Comparison of ENCODE assay signal across 3 cellular contexts in the genomic region with DNA sequence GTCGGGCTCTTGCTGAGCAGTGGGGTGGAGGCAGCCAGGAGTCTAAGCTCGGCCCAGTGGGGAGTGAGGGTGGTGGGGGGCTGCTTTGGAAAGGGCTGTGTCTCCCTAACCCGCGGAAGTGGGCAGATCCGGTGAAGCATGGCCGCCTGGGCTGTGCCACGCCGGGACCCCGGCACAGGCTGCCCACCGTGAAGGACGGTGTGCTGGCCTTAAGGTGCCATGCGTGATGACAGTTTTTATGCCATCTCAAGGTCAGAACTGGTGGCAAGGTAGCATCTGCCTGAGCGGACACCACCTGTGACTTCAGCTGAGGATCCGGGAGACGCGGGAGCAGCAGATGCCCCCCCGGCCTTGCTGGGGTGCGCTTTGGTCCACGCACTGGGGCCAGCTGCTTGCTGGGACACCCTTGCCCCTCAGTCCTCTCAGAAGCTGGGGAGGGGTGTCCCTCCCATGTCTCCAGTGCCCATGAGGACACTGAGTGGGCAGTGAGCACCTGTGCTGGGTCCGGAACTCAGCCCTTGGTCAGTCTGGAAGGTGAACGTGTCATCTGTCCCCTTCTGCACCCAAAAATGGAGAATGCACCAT.
TF ChIP-seq lines count a peak whose summit lies in the region.

No MANE protein-coding gene starts in this region.

TF ChIP-seq in SK-N-SH, 30 proteins besides CTCF, POLR2A, EP300 and RAD21:
- TF ChIP-seq RXRA (IDR thresholded peaks at IDR 0.05; ENCODE audit: borderline replicate concordance, low read depth) (no peak), FOSL2 (IDR thresholded peaks at IDR 0.05; ENCODE audit: borderline replicate concordance, low read depth) (no peak), USF2 (IDR thresholded peaks at IDR 0.05; ENCODE audit: borderline replicate concordance, low read depth, low read length) (no peak), NRF1 (IDR thresholded peaks at IDR 0.05; ENCODE audit: low read depth, low read length) (no peak), NFIC (IDR thresholded peaks at IDR 0.05; ENCODE audit: borderline replicate concordance) (no peak), MEF2A (IDR thresholded peaks at IDR 0.05; ENCODE audit: borderline replicate concordance, low read depth) (no peak), MXI1 (IDR thresholded peaks at IDR 0.05; ENCODE audit: low read depth, low read length) (no peak)
- TF ChIP-seq, protein P1, sequence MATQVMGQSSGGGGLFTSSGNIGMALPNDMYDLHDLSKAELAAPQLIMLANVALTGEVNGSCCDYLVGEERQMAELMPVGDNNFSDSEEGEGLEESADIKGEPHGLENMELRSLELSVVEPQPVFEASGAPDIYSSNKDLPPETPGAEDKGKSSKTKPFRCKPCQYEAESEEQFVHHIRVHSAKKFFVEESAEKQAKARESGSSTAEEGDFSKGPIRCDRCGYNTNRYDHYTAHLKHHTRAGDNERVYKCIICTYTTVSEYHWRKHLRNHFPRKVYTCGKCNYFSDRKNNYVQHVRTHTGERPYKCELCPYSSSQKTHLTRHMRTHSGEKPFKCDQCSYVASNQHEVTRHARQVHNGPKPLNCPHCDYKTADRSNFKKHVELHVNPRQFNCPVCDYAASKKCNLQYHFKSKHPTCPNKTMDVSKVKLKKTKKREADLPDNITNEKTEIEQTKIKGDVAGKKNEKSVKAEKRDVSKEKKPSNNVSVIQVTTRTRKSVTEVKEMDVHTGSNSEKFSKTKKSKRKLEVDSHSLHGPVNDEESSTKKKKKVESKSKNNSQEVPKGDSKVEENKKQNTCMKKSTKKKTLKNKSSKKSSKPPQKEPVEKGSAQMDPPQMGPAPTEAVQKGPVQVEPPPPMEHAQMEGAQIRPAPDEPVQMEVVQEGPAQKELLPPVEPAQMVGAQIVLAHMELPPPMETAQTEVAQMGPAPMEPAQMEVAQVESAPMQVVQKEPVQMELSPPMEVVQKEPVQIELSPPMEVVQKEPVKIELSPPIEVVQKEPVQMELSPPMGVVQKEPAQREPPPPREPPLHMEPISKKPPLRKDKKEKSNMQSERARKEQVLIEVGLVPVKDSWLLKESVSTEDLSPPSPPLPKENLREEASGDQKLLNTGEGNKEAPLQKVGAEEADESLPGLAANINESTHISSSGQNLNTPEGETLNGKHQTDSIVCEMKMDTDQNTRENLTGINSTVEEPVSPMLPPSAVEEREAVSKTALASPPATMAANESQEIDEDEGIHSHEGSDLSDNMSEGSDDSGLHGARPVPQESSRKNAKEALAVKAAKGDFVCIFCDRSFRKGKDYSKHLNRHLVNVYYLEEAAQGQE (IDR thresholded peaks at IDR 0.05; ENCODE audit: low read depth, low read length): no peak

TF ChIP-seq in SK-N-SH treated with all-trans-retinoic acid at 6 μM for 48 hours, 23 proteins besides CTCF, POLR2A, EP300 and RAD21:
- TF ChIP-seq ESRRG (CRISPR knock-in tag; IDR thresholded peaks at IDR 0.05) (no peak), SNAI2 (CRISPR knock-in tag; IDR thresholded peaks at IDR 0.05) (no peak), ZC3H10 (CRISPR knock-in tag; IDR thresholded peaks at IDR 0.05) (no peak), ZFP30 (CRISPR knock-in tag; IDR thresholded peaks at IDR 0.05) (no peak), ZNF565 (CRISPR knock-in tag; conservative IDR thresholded peaks at IDR 0.05; ENCODE audit: low read depth) (no peak), PPARA (CRISPR knock-in tag; IDR thresholded peaks at IDR 0.05; ENCODE audit: borderline replicate concordance) (no peak), GLIS3 (CRISPR knock-in tag; IDR thresholded peaks at IDR 0.05) (no peak), ISL1 (CRISPR knock-in tag; IDR thresholded peaks at IDR 0.05) (no peak), OSR1 (CRISPR knock-in tag; IDR thresholded peaks at IDR 0.05) (no peak)
- TF ChIP-seq, protein P2, sequence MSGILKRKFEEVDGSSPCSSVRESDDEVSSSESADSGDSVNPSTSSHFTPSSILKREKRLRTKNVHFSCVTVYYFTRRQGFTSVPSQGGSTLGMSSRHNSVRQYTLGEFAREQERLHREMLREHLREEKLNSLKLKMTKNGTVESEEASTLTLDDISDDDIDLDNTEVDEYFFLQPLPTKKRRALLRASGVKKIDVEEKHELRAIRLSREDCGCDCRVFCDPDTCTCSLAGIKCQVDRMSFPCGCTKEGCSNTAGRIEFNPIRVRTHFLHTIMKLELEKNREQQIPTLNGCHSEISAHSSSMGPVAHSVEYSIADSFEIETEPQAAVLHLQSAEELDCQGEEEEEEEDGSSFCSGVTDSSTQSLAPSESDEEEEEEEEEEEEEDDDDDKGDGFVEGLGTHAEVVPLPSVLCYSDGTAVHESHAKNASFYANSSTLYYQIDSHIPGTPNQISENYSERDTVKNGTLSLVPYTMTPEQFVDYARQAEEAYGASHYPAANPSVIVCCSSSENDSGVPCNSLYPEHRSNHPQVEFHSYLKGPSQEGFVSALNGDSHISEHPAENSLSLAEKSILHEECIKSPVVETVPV (CRISPR knock-in tag; IDR thresholded peaks at IDR 0.05): no peak

TF ChIP-seq in GM12878, 131 proteins besides CTCF, POLR2A, EP300 and RAD21:
- no peak for TF ChIP-seq MYC (IDR thresholded peaks at IDR 0.05; ENCODE audit: insufficient read depth, insufficient read length, insufficient replicate concordance, low read length, severe bottlenecking)
- TF ChIP-seq ZBED1 (IDR thresholded peaks at IDR 0.05; ENCODE audit: borderline replicate concordance): no peak
- TF ChIP-seq MTA3 (IDR thresholded peaks at IDR 0.05; ENCODE audit: borderline replicate concordance, low read length): no peak
- no peak for TF ChIP-seq NFYA (IDR thresholded peaks at IDR 0.05; ENCODE audit: borderline replicate concordance, low read depth, low read length)
- TF ChIP-seq IKZF2 (IDR thresholded peaks at IDR 0.05): no peak
